Comparison of ENCODE assay signal across 1 cellular context in genomic region chr3:9901967-9902366, GRCh38.
TF ChIP-seq lines count a peak whose summit lies in the region.

No MANE protein-coding gene starts in this region.

TF ChIP-seq in SK-N-SH, 30 proteins besides CTCF, POLR2A, EP300 and RAD21 (continued from another document):
- TF ChIP-seq POLR2AphosphoS5 (IDR thresholded peaks at IDR 0.05; ENCODE audit: low read depth, low read length) (no peak), MEF2A (IDR thresholded peaks at IDR 0.05; ENCODE audit: borderline replicate concordance, low read depth) (no peak), ZBTB33 (IDR thresholded peaks at IDR 0.05; ENCODE audit: borderline replicate concordance, low read depth) (no peak), USF1 (IDR thresholded peaks at IDR 0.05; ENCODE audit: borderline replicate concordance, low read depth) (no peak), GABPA (IDR thresholded peaks at IDR 0.05; ENCODE audit: low read depth) (no peak), TAF1 (IDR thresholded peaks at IDR 0.05; ENCODE audit: borderline replicate concordance, low read depth, low read length) (no peak), EZH2phosphoT487 (IDR thresholded peaks at IDR 0.05; ENCODE audit: borderline replicate concordance, low read depth) (no peak), TEAD4 (IDR thresholded peaks at IDR 0.05; ENCODE audit: borderline replicate concordance, insufficient read depth) (no peak)
TF ChIP-seq in SK-N-SH: peak in this region for 0.
